17 cellular contexts compared by ENCODE assay signal in the genomic region with DNA sequence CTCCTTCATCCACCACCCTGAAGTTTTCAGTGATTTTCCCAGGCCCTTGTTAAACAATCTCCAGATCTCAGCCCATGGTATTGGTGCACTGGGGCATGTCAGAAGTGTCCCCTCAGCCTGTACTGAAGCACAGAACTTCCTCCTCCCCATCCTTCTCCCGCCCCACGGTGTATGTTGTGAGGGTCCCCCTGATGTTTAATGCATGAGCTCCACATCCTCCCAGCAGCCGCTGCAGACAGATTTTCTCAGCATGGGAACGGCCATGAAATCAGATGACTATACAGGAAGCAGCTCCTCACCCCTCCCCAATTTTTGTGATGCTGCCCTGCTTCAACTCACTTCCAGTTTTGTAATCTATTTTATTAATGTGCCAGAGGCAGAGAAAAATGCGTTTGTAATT.
DNase-seq lines count a peak whose midpoint lies in the region; ATAC-seq lines count a peak whose summit lies in the region.
"Had no signal": no experiment of that assay in that cellular context is flagged by ENCODE, and none has a peak within 500 bp of the region (broad histone marks: within the 10 kb centered on the region; RNA-seq: fewer than 3 reads in every experiment).

No MANE protein-coding gene starts in this region.

- peak; percentile 39 for DNase-seq in SK-N-MC (ENCODE audit: low read depth, low spot score)
- peak; percentile 51 for DNase-seq in left kidney (ENCODE audit: low read depth, low spot score)
- DNase-seq: CD4-positive, alpha-beta memory T cell; DND-41; Karpas-422; NCI-H1694; NCI-H2081; NCI-H446 treated with DMSO at 0.1 percent for 48 hours; NCI-H526 treated with DMSO at 0.1 percent for 48 hours had no signal

- H3K9me3 ChIP-seq in BLaER1 = no peaks in the 10 kb centered on the region
- no peaks in the 10 kb centered on the region for H3K9me3 ChIP-seq in SK-N-MC (ENCODE audit: low read depth, low read length)
- H3K9me3 ChIP-seq in neuron (ENCODE audit: low read length) = no peaks in the 10 kb centered on the region
- H3K9me3 ChIP-seq: A549, SJSA1 had no signal

- H3K9ac ChIP-seq in BLaER1 = no peak overlapping the region
- no peak overlapping the region for H3K9ac ChIP-seq in SK-N-MC (ENCODE audit: insufficient read length)

- peaks cover 8% of the 10 kb centered on the region; the same call in 1 of the 2 replicates for H3K4me1 ChIP-seq in BLaER1
- H3K4me1 ChIP-seq in neuron (ENCODE audit: insufficient read depth, low read length) = peaks cover 47% of the 10 kb centered on the region
- H3K4me1 ChIP-seq: A549, SJSA1 had no signal

- H3K4me2 ChIP-seq in BLaER1 = peak overlapping the region; percentile 16; the same call in 1 of the 2 replicates
- H3K4me2 ChIP-seq: A549 had no signal

- H3K27ac ChIP-seq in BLaER1 = no peak overlapping the region
- no peak overlapping the region for H3K27ac ChIP-seq in SK-N-MC
- H3K27ac ChIP-seq: A549, SJSA1 had no signal

- peak overlapping the region; percentile 55 for H2AFZ ChIP-seq in neuron (ENCODE audit: low read depth, low read length)

- H3K36me3 ChIP-seq in BLaER1 (no peaks in the 10 kb centered on the region), SK-N-MC (ENCODE audit: insufficient read depth, low read length) (no peaks in the 10 kb centered on the region), neuron (ENCODE audit: insufficient read depth, low read length) (no peaks in the 10 kb centered on the region)
- H3K36me3 ChIP-seq: SJSA1 had no signal

- H3K27me3 ChIP-seq in BLaER1 (no peaks in the 10 kb centered on the region), neuron (ENCODE audit: insufficient read depth, low read length) (no peaks in the 10 kb centered on the region)

- ATAC-seq in GM18498 (IDR thresholded peaks at IDR 0.05; ENCODE audit: unreplicated experiment) = no peak
- no peak for ATAC-seq in HG02571 (IDR thresholded peaks at IDR 0.05; ENCODE audit: unreplicated experiment)
- no peak for ATAC-seq in HG03196 (IDR thresholded peaks at IDR 0.05; ENCODE audit: unreplicated experiment)
- ATAC-seq: A549, Right ventricle myocardium inferior had no signal

- no peaks in the 10 kb centered on the region for H4K20me1 ChIP-seq in BLaER1

- H3K4me3 ChIP-seq in BLaER1 = no peak overlapping the region
- no peak overlapping the region for H3K4me3 ChIP-seq in SK-N-MC
- H3K4me3 ChIP-seq in neuron (ENCODE audit: low read length) = peak overlapping the region; percentile 23
- H3K4me3 ChIP-seq: A549, SJSA1 had no signal
